In the genomic region with DNA sequence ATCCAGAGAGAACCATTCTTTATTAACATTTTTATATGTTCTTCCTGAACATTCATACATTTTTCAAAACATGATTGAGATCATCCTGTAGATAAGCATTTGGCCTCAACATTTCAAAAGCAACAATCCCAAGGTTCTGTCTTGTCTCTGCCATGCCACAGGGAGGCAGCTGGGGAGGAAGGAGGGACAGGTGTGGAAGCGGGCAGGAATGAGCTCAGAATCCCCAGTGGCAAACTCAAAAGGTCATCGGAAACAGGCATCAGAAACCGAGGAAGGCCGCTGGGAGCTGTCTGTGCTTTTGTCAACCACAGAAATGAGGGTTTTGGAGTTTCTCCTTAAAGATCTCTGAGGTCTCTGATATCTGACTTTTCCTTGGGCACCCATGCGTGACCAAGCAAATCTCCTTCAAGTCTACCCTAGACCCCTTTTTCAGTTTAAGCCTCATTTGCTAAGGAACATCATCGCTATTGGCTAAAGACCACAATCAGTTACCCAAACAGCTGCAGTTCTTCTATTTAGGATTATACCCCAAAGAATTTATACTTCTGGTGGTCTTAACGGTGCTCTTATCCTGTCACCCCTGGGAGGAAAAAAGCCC, we compare ENCODE assay signal across 9 cellular contexts.
"Had no signal": no experiment of that assay in that cellular context is flagged by ENCODE, and none has a peak within 500 bp of the region (broad histone marks: within the 10 kb centered on the region; RNA-seq: fewer than 3 reads in every experiment).

No MANE protein-coding gene starts in this region.

- DNase-seq: activated CD4-positive, alpha-beta memory T cell treated with anti-CD3 and anti-CD28 coated beads, Interleukin-2, amount 10 ng/mL, durations not matched to agents 7 days and 5 days; activated CD4-positive, alpha-beta T cell treated with anti-CD3 and anti-CD28 coated beads for 1 hour; activated naive CD4-positive, alpha-beta T cell; central memory CD4-positive, alpha-beta T cell; effector memory CD8-positive, alpha-beta T cell had no signal

- H3K9me3 Mint-ChIP-seq: activated CD4-positive, alpha-beta memory T cell treated with anti-CD3 and anti-CD28 coated beads, Interleukin-2, amount 10 ng/mL, durations not matched to agents 7 days and 5 days; activated T-helper 1 cell treated with anti-CD3 and anti-CD28 coated beads, Interleukin-12 subunit alpha, Interleukin-12 subunit beta, Interleukin-2, Interleukin-4 antibody, amounts not matched to agents 30 ng/mL and 10 ng/mL and 1 ng/mL, durations not matched to agents 14 hours and 24 hours and 36 hours; dendritic cell treated with granulocyte-macrophage colony-stimulating factor and Interleukin-4, amounts not matched to agents 40 ng/mL and 50 ng/mL, for 4 days; effector memory CD8-positive, alpha-beta T cell; mesothelial cell of epicardium had no signal

- H3K27ac ChIP-seq: epithelial cell of prostate had no signal

- H3K27ac Mint-ChIP-seq: activated CD4-positive, alpha-beta memory T cell treated with anti-CD3 and anti-CD28 coated beads, Interleukin-2, amount 10 ng/mL, durations not matched to agents 7 days and 5 days; dendritic cell treated with granulocyte-macrophage colony-stimulating factor and Interleukin-4, amounts not matched to agents 40 ng/mL and 50 ng/mL, for 4 days; mesothelial cell of epicardium had no signal

- H3K27me3 Mint-ChIP-seq: activated CD4-positive, alpha-beta memory T cell treated with anti-CD3 and anti-CD28 coated beads, Interleukin-2, amount 10 ng/mL, durations not matched to agents 7 days and 5 days; effector memory CD8-positive, alpha-beta T cell had no signal

- ATAC-seq: effector memory CD8-positive, alpha-beta T cell had no signal

- H3K36me3 Mint-ChIP-seq: mesothelial cell of epicardium had no signal

- H3K4me3 Mint-ChIP-seq: activated CD4-positive, alpha-beta memory T cell treated with anti-CD3 and anti-CD28 coated beads, Interleukin-2, amount 10 ng/mL, durations not matched to agents 7 days and 5 days; activated T-helper 1 cell treated with anti-CD3 and anti-CD28 coated beads, Interleukin-12 subunit alpha, Interleukin-12 subunit beta, Interleukin-2, Interleukin-4 antibody, amounts not matched to agents 30 ng/mL and 10 ng/mL and 1 ng/mL, durations not matched to agents 14 hours and 24 hours and 36 hours; dendritic cell treated with granulocyte-macrophage colony-stimulating factor and Interleukin-4, amounts not matched to agents 40 ng/mL and 50 ng/mL, for 4 days; effector memory CD8-positive, alpha-beta T cell; mesothelial cell of epicardium had no signal
